Comparison of ENCODE assay signal across 8 cellular contexts in the genomic region with DNA sequence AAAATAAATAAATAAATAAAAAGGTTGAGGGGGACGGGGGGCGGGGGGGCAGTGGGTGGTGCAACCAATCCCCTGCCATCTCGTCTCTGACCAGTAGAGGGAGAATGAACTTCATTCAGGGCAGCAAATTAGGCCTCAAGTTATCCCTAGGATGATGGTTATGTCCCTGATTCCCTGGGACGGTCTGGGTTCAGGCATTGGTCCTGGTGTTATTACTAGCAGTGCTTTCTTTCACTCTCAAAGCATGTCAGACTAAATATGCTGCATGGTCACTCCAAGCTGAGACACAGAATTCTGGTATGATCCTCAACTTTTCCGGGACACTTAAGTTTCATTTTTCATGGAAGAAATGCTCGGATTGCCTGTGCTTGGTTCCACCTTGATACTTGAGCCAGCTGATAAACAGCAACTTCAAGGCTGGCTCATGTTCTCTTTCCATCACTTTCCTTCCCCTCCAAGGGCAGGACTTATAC. TPM values are rescaled to one million over a fixed set of nuclear protein-coding genes. Genes with fewer than 3 reads are reported as not detected.
A peak's percentile ranks its signal among the peaks of the same experiment; 100 is the strongest.
DNase-seq lines count a peak whose midpoint lies in the region; ATAC-seq, FAIRE-seq and TF ChIP-seq lines count a peak whose summit lies in the region.

No MANE protein-coding gene starts in this region.

- peak in 3 of 4 donors; percentile 10 to 32 (median 27) for ATAC-seq in pancreas
- ATAC-seq in HG03045 (IDR thresholded peaks at IDR 0.05; ENCODE audit: unreplicated experiment), result no peak
- ATAC-seq in HG03342 (IDR thresholded peaks at IDR 0.05; ENCODE audit: unreplicated experiment), result no peak

- H2AFZ ChIP-seq in Loucy (ENCODE audit: low read length), result no peak overlapping the region

- H3K9ac ChIP-seq in Loucy (ENCODE audit: low read depth, low read length, poor library complexity, severe bottlenecking), result no peak overlapping the region

- intact Hi-C loops in pancreas (cut with DNase I), result loop anchor here in 1 of 3 donors (10.0 kb wide), 1 partner anchor 53 kb away; no protein-coding TSS in a partner anchor

- H3K9me2 ChIP-seq in Loucy (replicated peaks; ENCODE audit: low read depth, low read length), result no peaks in the 10 kb centered on the region

- no peak for FAIRE-seq in pancreas (lab: Jason Lieb, UNC)

- H3K9me3 ChIP-seq in Loucy (ENCODE audit: insufficient read depth, low read depth, low read length) (no peaks in the 10 kb centered on the region), pancreas (no peaks in the 10 kb centered on the region)

- no peaks in the 10 kb centered on the region; the same call in 1 of the 2 replicates for H3K36me3 ChIP-seq in Loucy (ENCODE audit: insufficient read depth, low read length)
- H3K36me3 ChIP-seq in pancreas, result no peaks in the 10 kb centered on the region

- 24 to 30% methylated on average over 6 of the region's 6 CpGs for WGBS in pancreas, 2 donors

- H3K79me2 ChIP-seq in Loucy (ENCODE audit: insufficient read depth, low read length), result 0 out of 2 replicates have a peak, but pooled peaks cover 4% of the 10 kb centered on the region

- TF ChIP-seq CTCF in Loucy (conservative IDR thresholded peaks at IDR 0.05; ENCODE audit: low read length), result peak; percentile 63
- TF ChIP-seq CTCF in WI38 (IDR thresholded peaks at IDR 0.05; ENCODE audit: low read depth, low read length), result peak; percentile 34; the same call in 1 of the 2 replicates
- peak; percentile 46 for TF ChIP-seq CTCF in foreskin fibroblast (IDR thresholded peaks at IDR 0.05; ENCODE audit: low read depth, low read length)
- TF ChIP-seq CTCF in pancreas (IDR thresholded peaks at IDR 0.05), result peak; percentile 44 to 71 (median 58)

- no peaks in the 10 kb centered on the region; the same call in 1 of the 2 replicates for H3F3A ChIP-seq in Loucy (ENCODE audit: low read depth)

- H3K4me3 ChIP-seq in Loucy (ENCODE audit: low read length, poor library complexity, severe bottlenecking), result no peak overlapping the region
- no peak overlapping the region for H3K4me3 ChIP-seq in WI38 (ENCODE audit: low read depth, low read length)
- no peak overlapping the region for H3K4me3 ChIP-seq in foreskin fibroblast (ENCODE audit: low read depth in 1 of 2, low read length in 2 of 2)
- no peak overlapping the region for H3K4me3 ChIP-seq in pancreas

- H3K27ac ChIP-seq in pancreas, result peak overlapping the region; percentile 68 to 89 (median 76)

- DNase-seq in NCI-H2081 (lab: John Stamatoyannopoulos, UW), result peak; percentile 47 to 54
- DNase-seq in NCI-H2081 treated with DMSO at 0.1 percent for 48 hours (lab: John Stamatoyannopoulos, UW), result no peak
- peak in 1 of 2 donors; percentile 69 for DNase-seq in foreskin fibroblast
- DNase-seq in pancreas, result peak in 1 of 6 donors; percentile 39

- H3K4me2 ChIP-seq in Loucy (ENCODE audit: low read depth, low read length, poor library complexity, severe bottlenecking), result no peak overlapping the region

- peaks cover 28% of the 10 kb centered on the region for H3K4me1 ChIP-seq in Loucy (ENCODE audit: insufficient read depth, low read length, poor library complexity, severe bottlenecking)
- H3K4me1 ChIP-seq in pancreas, result peaks cover 63 to 81% (median 75%) of the 10 kb centered on the region in 3 donors

- H4K20me1 ChIP-seq in Loucy (ENCODE audit: insufficient read depth, low read length, poor library complexity, severe bottlenecking), result peaks cover 7% of the 10 kb centered on the region

- no peaks in the 10 kb centered on the region for H3K27me3 ChIP-seq in Loucy (ENCODE audit: insufficient read depth, low read length, poor library complexity, severe bottlenecking)
- H3K27me3 ChIP-seq in pancreas, result no peaks in the 10 kb centered on the region

RNA-seq across cellular contexts. Expression of a gene that starts 59.4 kb away (rescaled TPM):
- 100 to 1,000 TPM; 124 to 183 (median 144) TPM for total RNA-seq in pancreas
- polyA plus RNA-seq in pancreas, result 100 to 1,000 TPM in 1 of 2 donors, 10 to 100 TPM in 1; 68.3 to 102 TPM

Comparison
In these comparisons a context has a peak if more than half of its experiments do, and no peak if none do; other contexts are left out.
1. ATAC-seq: peak in pancreas (3 of 4); none in HG03045 (single experiment) and HG03342 (single experiment).
2. Peak in every context shown above with its lines, with median percentiles within 50 percentile points of each other: CTCF ChIP-seq.